ENCODE assay signal across 8 cellular contexts in the genomic region with DNA sequence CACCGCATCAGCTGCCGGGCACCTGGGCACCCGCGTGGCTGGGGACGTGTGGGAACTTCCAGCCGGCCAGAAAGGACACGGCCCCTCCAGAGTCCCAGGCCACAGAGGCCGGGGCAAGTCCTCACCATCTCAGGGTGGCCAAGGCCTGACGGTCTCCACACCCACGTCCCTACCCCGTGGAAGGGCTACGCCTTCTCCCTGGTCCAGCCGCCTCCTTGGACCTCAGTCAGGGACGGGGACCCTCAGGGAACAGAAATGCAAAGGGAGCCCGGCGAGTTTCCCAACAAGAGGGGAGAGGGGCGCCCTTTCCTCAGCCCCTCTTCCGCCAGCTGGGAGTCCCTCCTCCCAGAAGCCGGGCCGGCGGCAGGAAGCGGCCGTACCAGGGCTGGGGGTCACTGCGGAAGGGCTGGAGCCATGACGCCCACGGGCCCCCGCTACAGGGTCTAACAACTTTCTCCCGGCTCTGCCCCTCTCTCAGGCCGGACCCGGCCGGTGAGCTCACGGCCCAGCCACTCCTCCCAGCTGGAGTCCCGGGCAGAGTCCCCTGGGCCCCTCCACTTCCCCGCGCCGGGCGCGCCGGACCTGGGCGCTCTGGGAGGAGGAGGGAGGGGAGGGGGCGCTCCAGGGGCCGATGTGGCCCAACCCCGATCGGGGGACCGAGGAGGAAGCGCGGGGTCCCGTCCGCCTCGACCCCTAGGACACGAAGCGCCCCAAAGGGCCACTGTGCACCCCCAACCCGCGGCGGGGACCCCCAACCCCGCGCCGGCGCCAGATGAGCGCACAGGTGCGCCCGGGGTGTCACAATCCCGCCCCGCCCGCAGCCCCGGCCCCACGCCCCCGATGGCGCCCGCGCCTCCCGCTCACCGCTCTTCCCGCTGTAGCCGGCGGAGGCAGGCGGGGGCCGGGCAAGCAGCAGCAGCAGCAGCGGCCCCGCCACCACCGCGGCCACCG. TPM values are rescaled to one million over a fixed set of nuclear protein-coding genes. Genes with fewer than 3 reads are reported as not detected.
DNase-seq lines count a peak whose midpoint lies in the region; ATAC-seq and TF ChIP-seq lines count a peak whose summit lies in the region.

No MANE protein-coding gene starts in this region.

- H3K36me3 ChIP-seq in SK-N-MC (ENCODE audit: insufficient read depth, low read length) = no peaks in the 10 kb centered on the region

- H3K9ac ChIP-seq in SK-N-MC (ENCODE audit: insufficient read length) = peak overlapping the region; percentile 46

- peak overlapping the region; percentile 85 for H3K4me3 Mint-ChIP-seq in endothelial cell (ENCODE audit: unreplicated experiment)
- H3K4me3 Mint-ChIP-seq in naive thymus-derived CD8-positive, alpha-beta T cell = peak overlapping the region; percentile 50 to 91 (median 76)

- DNase-seq in NCI-H1092 (lab: John Stamatoyannopoulos, UW) (peak; percentile 29), NCI-H1092 treated with DMSO at 0.1 percent for 48 hours (lab: John Stamatoyannopoulos, UW) (no peak), SK-N-MC (ENCODE audit: low read depth, low spot score) (no peak), endothelial cell (ENCODE audit: low spot score) (peak; percentile 49), GOT3 (lab: John Stamatoyannopoulos, UW) (no peak), OCI-M2 (lab: John Stamatoyannopoulos, UW; ENCODE audit: unreplicated experiment) (no peak)
- DNase-seq in naive thymus-derived CD8-positive, alpha-beta T cell = peak in 3 of 10 donors; percentile 41 to 52 (median 46)

- no peak overlapping the region for H3K27ac Mint-ChIP-seq in endothelial cell (ENCODE audit: unreplicated experiment)
- H3K27ac Mint-ChIP-seq in naive thymus-derived CD8-positive, alpha-beta T cell = peak overlapping the region in 7 of 10 donors; percentile 43 to 94 (median 84)

- H3K4me1 Mint-ChIP-seq in endothelial cell (ENCODE audit: unreplicated experiment) = peaks cover 20% of the 10 kb centered on the region
- peaks cover 10 to 31% (median 27%) of the 10 kb centered on the region in 4 donors for H3K4me1 Mint-ChIP-seq in naive thymus-derived CD8-positive, alpha-beta T cell

- POLR2A ChIA-PET in naive thymus-derived CD8-positive, alpha-beta T cell (lab: Charles Lee) = interaction anchor here (0.7 to 6.6 kb wide), 8 partner anchors 10 to 190 kb away, joined by 3 to 72 read pairs (median 4); a partner anchor contains a TSS

- no peaks in the 10 kb centered on the region for H3K9me3 ChIP-seq in SK-N-MC (ENCODE audit: low read depth, low read length)

- no peaks in the 10 kb centered on the region for H3K36me3 Mint-ChIP-seq in endothelial cell (ENCODE audit: low read depth, unreplicated experiment)
- H3K36me3 Mint-ChIP-seq in naive thymus-derived CD8-positive, alpha-beta T cell = peaks cover 0 to 4% (median 0%) of the 10 kb centered on the region in 3 donors

- no peak overlapping the region for H3K27ac ChIP-seq in SK-N-MC

- no peaks in the 10 kb centered on the region for H3K9me3 Mint-ChIP-seq in endothelial cell (ENCODE audit: unreplicated experiment)
- no peaks in the 10 kb centered on the region for H3K9me3 Mint-ChIP-seq in naive thymus-derived CD8-positive, alpha-beta T cell

- H3K4me3 ChIP-seq in SK-N-MC = peak overlapping the region; percentile 71

- ATAC-seq in HG02588 (IDR thresholded peaks at IDR 0.05; ENCODE audit: unreplicated experiment) = peak; percentile 11
- ATAC-seq in naive thymus-derived CD8-positive, alpha-beta T cell = peak; percentile 29 to 33

- no peak for TF ChIP-seq CTCF in endothelial cell (IDR thresholded peaks at IDR 0.05; ENCODE audit: unreplicated experiment)

- peaks cover 14% of the 10 kb centered on the region for H3K27me3 Mint-ChIP-seq in endothelial cell (ENCODE audit: unreplicated experiment)
- H3K27me3 Mint-ChIP-seq in naive thymus-derived CD8-positive, alpha-beta T cell = no peaks in the 10 kb centered on the region

RNA-seq across cellular contexts. Expression of a gene that starts 0.7 kb away (rescaled TPM):
- total RNA-seq in endothelial cell (ENCODE audit: unreplicated experiment) = 133 TPM
- total RNA-seq in naive thymus-derived CD8-positive, alpha-beta T cell = 10 to 100 TPM; 80.1 to 80.4 TPM
- 10 to 100 TPM; 19.5 to 38.1 (median 22.0) TPM for polyA plus RNA-seq in naive thymus-derived CD8-positive, alpha-beta T cell

RNA-seq across cellular contexts. Expression of a gene that starts 10.8 kb away (rescaled TPM):
- total RNA-seq in endothelial cell (ENCODE audit: unreplicated experiment) = 70.8 TPM
- total RNA-seq in naive thymus-derived CD8-positive, alpha-beta T cell = 10 to 100 TPM; 32.4 to 33.3 TPM
- polyA plus RNA-seq in naive thymus-derived CD8-positive, alpha-beta T cell = 10 to 100 TPM; 57.4 to 66.6 (median 64.7) TPM

RNA-seq across cellular contexts. Expression of a gene that starts 15.9 kb away (rescaled TPM):
- total RNA-seq in endothelial cell (ENCODE audit: unreplicated experiment) = 139 TPM
- total RNA-seq in naive thymus-derived CD8-positive, alpha-beta T cell = 10 to 100 TPM; 29.7 to 33.2 TPM
- polyA plus RNA-seq in naive thymus-derived CD8-positive, alpha-beta T cell = 10 to 100 TPM; 38.9 to 61.9 (median 60.7) TPM

RNA-seq across cellular contexts. Expression of a gene that starts 20.6 kb away (rescaled TPM):
- 14.6 TPM for total RNA-seq in endothelial cell (ENCODE audit: unreplicated experiment)
- 10 to 100 TPM in 1 of 2 experiments, 1 to 10 TPM in 1; 8.5 to 10.8 TPM for total RNA-seq in naive thymus-derived CD8-positive, alpha-beta T cell
- 10 to 100 TPM in 1 of 3 donors, 1 to 10 TPM in 2; 7.4 to 12.2 (median 8.5) TPM for polyA plus RNA-seq in naive thymus-derived CD8-positive, alpha-beta T cell

RNA-seq across cellular contexts. Expression of a gene that starts 28.6 kb away (rescaled TPM):
- total RNA-seq in endothelial cell (ENCODE audit: unreplicated experiment) = 17.5 TPM
- total RNA-seq in naive thymus-derived CD8-positive, alpha-beta T cell = 10 to 100 TPM; 40.7 to 44.0 TPM
- polyA plus RNA-seq in naive thymus-derived CD8-positive, alpha-beta T cell = 1 to 10 TPM; 1.6 to 4.1 (median 2.2) TPM

Comparison
In these comparisons a context has a peak if more than half of its experiments do, and no peak if none do; other contexts are left out.
1. DNase-seq: peak in NCI-H1092 (single experiment) and endothelial cell (single experiment); none in NCI-H1092 treated with DMSO at 0.1 percent for 48 hours (single experiment), SK-N-MC (single experiment), GOT3 (single experiment) and OCI-M2 (single experiment).